13 cellular contexts compared by ENCODE assay signal in the genomic region with DNA sequence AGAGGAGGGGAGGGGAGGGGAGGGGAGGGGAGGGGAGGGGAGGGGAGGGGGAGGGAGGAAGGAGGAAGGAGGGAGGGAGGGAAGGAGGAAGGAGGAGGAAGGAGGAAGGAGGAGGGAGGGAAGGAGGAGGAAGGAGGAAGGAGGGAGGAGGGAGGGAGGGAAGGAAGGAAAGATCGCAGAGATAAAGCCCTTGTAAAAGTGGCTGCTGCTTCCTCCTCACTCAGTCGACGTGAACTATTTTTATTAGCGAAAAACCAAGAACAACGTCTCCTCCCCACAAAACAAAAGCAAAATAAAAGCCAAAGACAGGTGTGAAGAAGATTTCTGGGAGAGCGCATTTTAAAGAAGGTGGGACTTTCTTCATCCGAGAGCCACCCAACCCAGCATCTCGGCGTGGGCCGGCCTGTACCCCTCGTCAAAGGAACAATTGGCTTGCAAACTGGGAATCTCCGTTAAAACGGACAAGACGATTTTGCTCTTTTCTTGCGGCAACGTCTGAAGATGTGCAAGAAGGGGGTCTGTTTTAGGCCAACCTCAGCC. TPM values are rescaled to one million over a fixed set of nuclear protein-coding genes. Genes with fewer than 3 reads are reported as not detected.
DNase-seq lines count a peak whose midpoint lies in the region; ATAC-seq and TF ChIP-seq lines count a peak whose summit lies in the region.
"Had no signal": no experiment of that assay in that cellular context is flagged by ENCODE, and none has a peak within 500 bp of the region (broad histone marks: within the 10 kb centered on the region; RNA-seq: fewer than 3 reads in every experiment).

No MANE protein-coding gene starts in this region.

- no peak overlapping the region for H4K8ac ChIP-seq in H9 (replicated peaks; ENCODE audit: insufficient read length, low read depth, low read length)

- H3K27me3 Mint-ChIP-seq in T-helper 2 cell treated with Interferon-gamma antibody and Interleukin-4, amounts not matched to agents 5 μg/mL and 100 μg/mL, for 36 hours (ENCODE audit: low read depth): peaks cover 2% of the 10 kb centered on the region
- peaks cover 5% of the 10 kb centered on the region for H3K27me3 Mint-ChIP-seq in H9 (ENCODE audit: low read depth)

- H3K56ac ChIP-seq in H9 (ENCODE audit: insufficient read length, low read depth, low read length): no peak overlapping the region

- H3K4me2 ChIP-seq in H9 (ENCODE audit: insufficient read depth, insufficient read length, low read length) (peak overlapping the region; percentile 51), PC-9 (no peak overlapping the region)

- H3K9ac ChIP-seq in H9 (ENCODE audit: extremely low read depth, insufficient read length, low read length): no peak overlapping the region

- no peak overlapping the region for H3T11ph ChIP-seq in H9 (ENCODE audit: low read length)

- H3K23ac ChIP-seq in H9 (ENCODE audit: insufficient read length, low read depth, low read length): no peak overlapping the region

- no peak overlapping the region for H3K4me3 ChIP-seq in RWPE2 (ENCODE audit: severe bottlenecking)
- peak overlapping the region; percentile 14 for H3K4me3 ChIP-seq in neuron (ENCODE audit: low read length)
- H3K4me3 ChIP-seq in PC-9: no peak overlapping the region
- H3K4me3 ChIP-seq: SJSA1, tibial artery had no signal

- H3K27me3 ChIP-seq in H9 (ENCODE audit: insufficient read depth, low read length) (no peaks in the 10 kb centered on the region), RWPE2 (ENCODE audit: insufficient read depth, poor library complexity, severe bottlenecking) (no peaks in the 10 kb centered on the region), neuron (ENCODE audit: insufficient read depth, low read length) (no peaks in the 10 kb centered on the region), foreskin keratinocyte (no peaks in the 10 kb centered on the region), PC-9 (ENCODE audit: insufficient read depth, low read depth) (peaks cover under 1% of the 10 kb centered on the region; the same call in 1 of the 2 replicates)
- H3K27me3 ChIP-seq: SJSA1, tibial artery had no signal

- H3K9me2 ChIP-seq in PC-9 (ENCODE audit: insufficient read depth): no peaks in the 10 kb centered on the region

- H3K79me1 ChIP-seq in H9 (ENCODE audit: insufficient read depth, low read depth, low read length, poor library complexity, severe bottlenecking): no peaks in the 10 kb centered on the region

- DNase-seq in T-helper 2 cell treated with Interferon-gamma antibody and Interleukin-4, amounts not matched to agents 5 μg/mL and 100 μg/mL, for 36 hours (ENCODE audit: low spot score): no peak
- DNase-seq in T-helper 2 cell (no peak), H9 (no peak), RWPE2 (ENCODE audit: low spot score) (no peak), foreskin keratinocyte (no peak), PC-9 (no peak), nucleus accumbens (lab: John Stamatoyannopoulos, UW) (no peak)
- DNase-seq: activated gamma-delta T cell treated with Interleukin-2 at 50 U/mL for 16 hours; NCI-H187; stimulated activated CD4-positive, alpha-beta T cell treated with anti-CD3 and anti-CD28 coated beads, Interleukin-15, amount 100 ng/mL, for 24 hours; tibial artery had no signal

- peaks cover 21% of the 10 kb centered on the region for H3K9me3 Mint-ChIP-seq in T-helper 2 cell treated with Interferon-gamma antibody and Interleukin-4, amounts not matched to agents 5 μg/mL and 100 μg/mL, for 36 hours
- peaks cover 21 to 22% of the 10 kb centered on the region in 2 experiments for H3K9me3 Mint-ChIP-seq in H9

- no peak overlapping the region for H3K4ac ChIP-seq in H9 (ENCODE audit: low read depth, low read length)

- H3K79me2 ChIP-seq in H9 (ENCODE audit: insufficient read depth, low read length) (no peaks in the 10 kb centered on the region), PC-9 (ENCODE audit: low read depth) (no peaks in the 10 kb centered on the region)

- peak overlapping the region; percentile 76 for H2AFZ ChIP-seq in H9 (ENCODE audit: low read length)
- peak overlapping the region; percentile 88 for H2AFZ ChIP-seq in neuron (ENCODE audit: low read depth, low read length)
- no peak overlapping the region for H2AFZ ChIP-seq in PC-9

- no peak overlapping the region for H4K5ac ChIP-seq in H9 (ENCODE audit: insufficient read length, low read depth, low read length)

- no peak overlapping the region for H3K27ac ChIP-seq in H9 (ENCODE audit: insufficient read length, low read depth, low read length)
- no peak overlapping the region for H3K27ac ChIP-seq in RWPE2 (ENCODE audit: poor library complexity, severe bottlenecking)
- no peak overlapping the region for H3K27ac ChIP-seq in foreskin keratinocyte
- H3K27ac ChIP-seq in PC-9: no peak overlapping the region
- H3K27ac ChIP-seq: SJSA1, tibial artery had no signal

- no peak overlapping the region for H2BK5ac ChIP-seq in H9 (ENCODE audit: insufficient read length, low read length)

- no peak overlapping the region for H3K4me3 Mint-ChIP-seq in T-helper 2 cell treated with Interferon-gamma antibody and Interleukin-4, amounts not matched to agents 5 μg/mL and 100 μg/mL, for 36 hours
- H3K4me3 Mint-ChIP-seq in H9: peak overlapping the region in 1 of 2 experiments; percentile 45; a peak in 2 of 5 replicates

- no TSS peak for BruUV-seq in PC-9 (replicated peaks; lab: Mats Ljungman, UMichigan)

- intact Hi-C loops in PC-9 (cut with micrococcal nuclease; ENCODE audit: unreplicated experiment): no loop called here

- no peak overlapping the region for H2AK5ac ChIP-seq in H9 (ENCODE audit: insufficient read length, low read length)

- H3K36me3 ChIP-seq in RWPE2 (ENCODE audit: low read depth) (no peaks in the 10 kb centered on the region), neuron (ENCODE audit: insufficient read depth, low read length) (no peaks in the 10 kb centered on the region), PC-9 (ENCODE audit: low read depth) (no peaks in the 10 kb centered on the region)
- H3K36me3 ChIP-seq: SJSA1, tibial artery had no signal

- H3K23me2 ChIP-seq in H9 (ENCODE audit: insufficient read length, low read depth, low read length, poor library complexity, severe bottlenecking): no peaks in the 10 kb centered on the region

- WGBS in H9 (ENCODE audit: extremely low coverage, insufficient read length, low lambda C conversion rate): no CpG with 5 or more reads among the region's 16 CpGs

- H3F3A ChIP-seq in PC-9 (ENCODE audit: insufficient read depth, low read depth): no peaks in the 10 kb centered on the region; the same call in 1 of the 2 replicates

- H2BK15ac ChIP-seq in H9 (ENCODE audit: low read depth, low read length): no peak overlapping the region

- POLR2A ChIA-PET in PC-9 (lab: Charles Lee; ENCODE audit: unreplicated experiment): no interaction called here

- peaks cover 29% of the 10 kb centered on the region for H3K4me1 Mint-ChIP-seq in T-helper 2 cell treated with Interferon-gamma antibody and Interleukin-4, amounts not matched to agents 5 μg/mL and 100 μg/mL, for 36 hours (ENCODE audit: low read depth)
- peaks cover 3 to 8% of the 10 kb centered on the region in 2 experiments; a peak in 3 of 4 replicates for H3K4me1 Mint-ChIP-seq in H9

- ATAC-seq in RWPE2 (ENCODE audit: low read depth) (peak; percentile 23; the same call in 2 of the 3 replicates), foreskin keratinocyte (no peak)

- no peaks in the 10 kb centered on the region for H4K20me1 ChIP-seq in H9 (ENCODE audit: control insufficient read depth, insufficient read depth, insufficient read length)
- H4K20me1 ChIP-seq in PC-9 (ENCODE audit: insufficient read depth): no peaks in the 10 kb centered on the region

- H3K36me3 Mint-ChIP-seq in T-helper 2 cell treated with Interferon-gamma antibody and Interleukin-4, amounts not matched to agents 5 μg/mL and 100 μg/mL, for 36 hours (ENCODE audit: low read depth): peaks cover 49% of the 10 kb centered on the region
- peaks cover 0 to 5% (median 0%) of the 10 kb centered on the region in 3 experiments; a peak in 3 of 7 replicates for H3K36me3 Mint-ChIP-seq in H9 (ENCODE audit: insufficient read depth in 1 of 3, low read depth in 3 of 3)

- TF ChIP-seq CTCF in H9 (conservative IDR thresholded peaks at IDR 0.05) (no peak), RWPE2 (IDR thresholded peaks at IDR 0.05; ENCODE audit: poor library complexity, severe bottlenecking) (no peak), foreskin keratinocyte (conservative IDR thresholded peaks at IDR 0.05) (no peak), PC-9 (conservative IDR thresholded peaks at IDR 0.05) (no peak)

- no peak overlapping the region for H3K14ac ChIP-seq in H9 (ENCODE audit: insufficient read depth, low read length)

- H3K27ac Mint-ChIP-seq in T-helper 2 cell treated with Interferon-gamma antibody and Interleukin-4, amounts not matched to agents 5 μg/mL and 100 μg/mL, for 36 hours: peak overlapping the region; percentile 73
- no peak overlapping the region for H3K27ac Mint-ChIP-seq in H9

- no peak overlapping the region for H2BK120ac ChIP-seq in H9 (ENCODE audit: low read depth, low read length, poor library complexity, severe bottlenecking)

- no peaks in the 10 kb centered on the region for H3K4me1 ChIP-seq in H9 (ENCODE audit: insufficient read depth, low read length)
- H3K4me1 ChIP-seq in RWPE2 (ENCODE audit: insufficient read depth, poor library complexity, severe bottlenecking): no peaks in the 10 kb centered on the region
- H3K4me1 ChIP-seq in neuron (ENCODE audit: insufficient read depth, low read length): peaks cover 4% of the 10 kb centered on the region
- no peaks in the 10 kb centered on the region for H3K4me1 ChIP-seq in foreskin keratinocyte
- H3K4me1 ChIP-seq in PC-9 (replicated peaks; ENCODE audit: insufficient read depth): no peaks in the 10 kb centered on the region
- H3K4me1 ChIP-seq: SJSA1 had no signal

- no peak overlapping the region for H2BK12ac ChIP-seq in H9 (ENCODE audit: insufficient read length, low read depth, low read length)

- no peak overlapping the region for H4K91ac ChIP-seq in H9 (ENCODE audit: insufficient read length, low read depth, low read length)

- no peak overlapping the region for H3K18ac ChIP-seq in H9 (ENCODE audit: insufficient read length, low read depth, low read length)

- H3K9me3 ChIP-seq in H9 (ENCODE audit: control insufficient read depth, low read depth, low read length) (no peaks in the 10 kb centered on the region), RWPE2 (ENCODE audit: severe bottlenecking) (peaks cover 6% of the 10 kb centered on the region), neuron (ENCODE audit: low read length) (no peaks in the 10 kb centered on the region), PC-9 (ENCODE audit: insufficient read depth, low read depth) (no peaks in the 10 kb centered on the region)
- H3K9me3 ChIP-seq: SJSA1 had no signal

- no peak overlapping the region for H2BK20ac ChIP-seq in H9 (ENCODE audit: low read depth, low read length, poor library complexity, severe bottlenecking)

- CTCF ChIA-PET in PC-9 (lab: Charles Lee): no interaction called here

RNA-seq across cellular contexts. Expression of a gene that starts 40.7 kb away (rescaled TPM):
- total RNA-seq in H9 (2021) (59.8 and 64.2 TPM in 2 replicates), foreskin keratinocyte (16.4 and 21.3 TPM in 2 replicates), PC-9 (2021) (42.7 and 55.4 TPM in 2 replicates)
- 20.3 and 23.4 TPM in 2 replicates for polyA plus RNA-seq in foreskin keratinocyte

RNA-seq across cellular contexts. Expression of a gene that starts 43.6 kb away (rescaled TPM):
- total RNA-seq in H9 (2021) (not detected in 2 replicates), foreskin keratinocyte (not detected in 2 replicates), PC-9 (2021) (not detected in 2 replicates)
- polyA plus RNA-seq in foreskin keratinocyte: not detected in 2 replicates
- total RNA-seq: SJSA1 had no signal
